ENCODE assay signal across 28 cellular contexts in the genomic region with DNA sequence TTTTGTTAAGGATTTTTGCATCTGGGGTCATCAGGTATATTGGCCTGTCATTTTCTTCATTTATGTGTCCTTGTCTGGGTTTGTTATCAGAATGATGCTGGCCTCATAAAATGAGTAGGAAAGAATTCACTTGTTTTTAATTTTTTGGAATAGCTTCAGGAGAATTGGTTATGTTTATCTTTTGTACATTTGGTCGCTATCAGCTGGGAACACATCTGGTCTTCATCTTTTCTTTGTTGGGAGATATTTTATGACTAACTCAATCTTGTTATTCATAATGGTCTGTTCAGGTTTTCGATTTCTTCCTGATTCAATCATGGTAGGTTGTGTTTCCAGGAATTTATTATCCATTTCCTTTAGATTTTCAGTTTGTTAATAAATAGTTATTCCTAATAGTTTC.
"Had no signal": no experiment of that assay in that cellular context is flagged by ENCODE, and none has a peak within 500 bp of the region (broad histone marks: within the 10 kb centered on the region; RNA-seq: fewer than 3 reads in every experiment).

No MANE protein-coding gene starts in this region.

- H3K4me1 Mint-ChIP-seq: activated CD4-positive, alpha-beta T cell treated with anti-CD3 and anti-CD28 coated beads, Interleukin-2, amount 10 ng/mL, durations not matched to agents 24 days and 14 days; activated naive CD8-positive, alpha-beta T cell treated with anti-CD3 and anti-CD28 coated beads for 36 hours; activated T-helper 17 cell treated with anti-CD3 and anti-CD28 coated beads, Interleukin-2, amount 50 U/mL, for 72 hours had no signal

- DNase-seq: activated CD4-positive, alpha-beta T cell treated with anti-CD3 and anti-CD28 coated beads, Interleukin-2, amount 10 ng/mL, durations not matched to agents 24 days and 14 days; activated CD4-positive, alpha-beta T cell treated with anti-CD3 and anti-CD28 coated beads, Interleukin-2, amount 50 U/mL, for 4 hours; activated CD8-positive, alpha-beta T cell treated with anti-CD3 and anti-CD28 coated beads for 36 hours; activated effector memory CD4-positive, alpha-beta T cell treated with anti-CD3 and anti-CD28 coated beads, Interleukin-2, amount 50 U/mL, for 16 hours; activated naive CD4-positive, alpha-beta T cell; activated naive CD4-positive, alpha-beta T cell treated with anti-CD3 and anti-CD28 coated beads, Interleukin-2, amount 50 U/mL, for 16 hours; activated naive CD8-positive, alpha-beta T cell treated with anti-CD3 and anti-CD28 coated beads for 36 hours; activated T-cell treated with anti-CD3 and anti-CD28 coated beads, Interleukin-2, amount 50 U/mL, for 1 hour; activated T-cell treated with anti-CD3 and anti-CD28 coated beads, Interleukin-2, amount 50 U/mL, for 72 hours; amygdala; KG1; NCI-H1092 treated with DMSO at 0.1 percent for 48 hours; NCI-H1417 treated with DMSO at 0.1 percent for 48 hours; NCI-H1694 treated with DMSO at 0.1 percent for 48 hours; NCI-H2029 treated with DMSO at 0.1 percent for 48 hours; NCI-H2107; NCI-H2171; NCI-H510A; NCI-H526; NCI-H748 treated with DMSO at 0.1 percent for 48 hours; NK-92 treated with Interleukin-12 subunit alpha and Interleukin-12 subunit beta, amount 100 ng/mL, for 24 hours; PC-9; Right ventricle myocardium superior had no signal

- H3K36me3 ChIP-seq: ascending aorta, breast epithelium had no signal

- H3K4me3 ChIP-seq: ascending aorta, breast epithelium, PC-9 had no signal

- H3K4me1 ChIP-seq: ascending aorta, breast epithelium had no signal

- H3K27me3 Mint-ChIP-seq: activated CD4-positive, alpha-beta T cell treated with anti-CD3 and anti-CD28 coated beads, Interleukin-2, amount 10 ng/mL, durations not matched to agents 24 days and 14 days; activated CD8-positive, alpha-beta T cell treated with anti-CD3 and anti-CD28 coated beads for 36 hours had no signal

- H3K27ac Mint-ChIP-seq: activated CD4-positive, alpha-beta T cell treated with anti-CD3 and anti-CD28 coated beads, Interleukin-2, amount 10 ng/mL, durations not matched to agents 24 days and 14 days; activated CD8-positive, alpha-beta T cell treated with anti-CD3 and anti-CD28 coated beads for 36 hours; activated naive CD8-positive, alpha-beta T cell treated with anti-CD3 and anti-CD28 coated beads for 36 hours; activated T-cell treated with anti-CD3 and anti-CD28 coated beads, Interleukin-2, amount 50 U/mL, for 72 hours; activated T-helper 17 cell treated with anti-CD3 and anti-CD28 coated beads, Interleukin-2, amount 50 U/mL, for 72 hours; T-helper 1 cell treated with Interleukin-12 subunit alpha and Interleukin-12 subunit beta and Interleukin-4 antibody, amounts not matched to agents 30 μg/mL and 1 μg/mL, for 36 hours; T-helper 2 cell treated with Interferon-gamma antibody and Interleukin-4, amounts not matched to agents 5 μg/mL and 100 μg/mL, for 36 hours had no signal

- H3K36me3 Mint-ChIP-seq: activated naive CD8-positive, alpha-beta T cell treated with anti-CD3 and anti-CD28 coated beads for 36 hours had no signal

- H3K27me3 ChIP-seq: ascending aorta, breast epithelium had no signal

- H3K4me3 Mint-ChIP-seq: activated CD4-positive, alpha-beta T cell treated with anti-CD3 and anti-CD28 coated beads, Interleukin-2, amount 10 ng/mL, durations not matched to agents 24 days and 14 days; activated CD8-positive, alpha-beta T cell treated with anti-CD3 and anti-CD28 coated beads for 36 hours; activated naive CD8-positive, alpha-beta T cell treated with anti-CD3 and anti-CD28 coated beads for 36 hours; activated T-cell treated with anti-CD3 and anti-CD28 coated beads, Interleukin-2, amount 50 U/mL, for 72 hours; activated T-helper 17 cell treated with anti-CD3 and anti-CD28 coated beads, Interleukin-2, amount 50 U/mL, for 72 hours; T-helper 1 cell treated with Interleukin-12 subunit alpha and Interleukin-12 subunit beta and Interleukin-4 antibody, amounts not matched to agents 30 μg/mL and 1 μg/mL, for 36 hours; T-helper 2 cell treated with Interferon-gamma antibody and Interleukin-4, amounts not matched to agents 5 μg/mL and 100 μg/mL, for 36 hours had no signal
